In genomic region chr5:60740322-60740721, GRCh38 we compare ENCODE assay signal across 28 cellular contexts.
"Had no signal": no experiment of that assay in that cellular context is flagged by ENCODE, and none has a peak within 500 bp of the region (broad histone marks: within the 10 kb centered on the region; RNA-seq: fewer than 3 reads in every experiment).

No MANE protein-coding gene starts in this region.

- H3K36me3 ChIP-seq: colonic mucosa, esophagus muscularis mucosa, esophagus squamous epithelium, gastrocnemius medialis, gastroesophageal sphincter, heart left ventricle, heart right ventricle had no signal

- H3K4me1 ChIP-seq: colonic mucosa, esophagus muscularis mucosa, esophagus squamous epithelium, foreskin keratinocyte, gastrocnemius medialis, gastroesophageal sphincter, heart left ventricle, heart right ventricle had no signal

- H3K27me3 ChIP-seq: colonic mucosa, dorsolateral prefrontal cortex, esophagus muscularis mucosa, esophagus squamous epithelium, foreskin keratinocyte, gastrocnemius medialis, gastroesophageal sphincter, heart left ventricle, heart right ventricle had no signal

- H3K4me3 Mint-ChIP-seq: dendritic cell treated with granulocyte-macrophage colony-stimulating factor and Interleukin-4, amounts not matched to agents 40 ng/mL and 50 ng/mL, for 4 days; effector memory CD8-positive, alpha-beta T cell; endodermal cell had no signal

- ATAC-seq: effector memory CD8-positive, alpha-beta T cell; esophagus mucosa; foreskin keratinocyte; gastrocnemius medialis; gastroesophageal sphincter; heart left ventricle; heart right ventricle had no signal

- H3K27me3 Mint-ChIP-seq: dendritic cell treated with granulocyte-macrophage colony-stimulating factor and Interleukin-4, amounts not matched to agents 40 ng/mL and 50 ng/mL, for 4 days; effector memory CD8-positive, alpha-beta T cell had no signal

- H3K4me3 ChIP-seq: colonic mucosa, coronary artery, dorsolateral prefrontal cortex, esophagus muscularis mucosa, esophagus squamous epithelium, gastrocnemius medialis, gastroesophageal sphincter, heart left ventricle, heart right ventricle had no signal

- H3K27ac Mint-ChIP-seq: dendritic cell treated with granulocyte-macrophage colony-stimulating factor and Interleukin-4, amounts not matched to agents 40 ng/mL and 50 ng/mL, for 4 days; effector memory CD8-positive, alpha-beta T cell; endodermal cell had no signal

- H3K9me3 ChIP-seq: colonic mucosa, gastrocnemius medialis had no signal

- DNase-seq: colonic mucosa; cortex of kidney; dermis blood vessel endothelial cell; dorsolateral prefrontal cortex; effector CD4-positive, alpha-beta T cell; effector CD8-positive, alpha-beta T cell; effector memory CD4-positive, alpha-beta T cell; effector memory CD8-positive, alpha-beta T cell; endodermal cell; erythroblast; esophagus squamous epithelium; foreskin fibroblast; foreskin keratinocyte; foreskin melanocyte; gastrocnemius medialis; glutamatergic neuron; head of caudate nucleus; heart left ventricle; heart right ventricle had no signal

- FAIRE-seq: colon, endometrium, endothelial cell of umbilical vein had no signal

- H3K27ac ChIP-seq: colonic mucosa, coronary artery, dorsolateral prefrontal cortex, epithelial cell of prostate, esophagus muscularis mucosa, esophagus squamous epithelium, foreskin keratinocyte, gastrocnemius medialis, gastroesophageal sphincter, heart left ventricle, heart right ventricle had no signal
